17 cellular contexts compared by ENCODE assay signal in genomic region chr4:80422727-80423404, GRCh38.
DNase-seq lines count a peak whose midpoint lies in the region; ATAC-seq, FAIRE-seq and TF ChIP-seq lines count a peak whose summit lies in the region.
"Had no signal": no experiment of that assay in that cellular context is flagged by ENCODE, and none has a peak within 500 bp of the region (broad histone marks: within the 10 kb centered on the region; RNA-seq: fewer than 3 reads in every experiment).

No MANE protein-coding gene starts in this region.

- H3K4me3 ChIP-seq in GM12865 (ENCODE audit: low read depth, low read length) = no peak overlapping the region
- no peak overlapping the region for H3K4me3 ChIP-seq in tibial artery
- no peak overlapping the region for H3K4me3 ChIP-seq in upper lobe of right lung
- H3K4me3 ChIP-seq: cardiac muscle cell, HAP-1, Peyer's patch had no signal

- no peak overlapping the region for H3K4me3 Mint-ChIP-seq in activated naive CD8-positive, alpha-beta T cell treated with anti-CD3 and anti-CD28 coated beads, Interleukin-2, amount 50 U/mL, for 24 hours
- H3K4me3 Mint-ChIP-seq: T-helper 1 cell treated with Interleukin-12 subunit alpha and Interleukin-12 subunit beta and Interleukin-4 antibody, amounts not matched to agents 30 μg/mL and 1 μg/mL, for 36 hours had no signal

- H3K27me3 ChIP-seq in tibial artery (no peaks in the 10 kb centered on the region), upper lobe of right lung (no peaks in the 10 kb centered on the region)
- H3K27me3 ChIP-seq: cardiac muscle cell, Peyer's patch had no signal

- H3K9me3 ChIP-seq in tibial artery (no peaks in the 10 kb centered on the region), upper lobe of right lung (no peaks in the 10 kb centered on the region)
- H3K9me3 ChIP-seq: HAP-1, Peyer's patch had no signal

- intact Hi-C loops in tibial artery (cut with DNase I; ENCODE audit: low total_unique reads) (no loop called here), upper lobe of right lung (cut with DNase I) (no loop called here)

- H3K4me1 ChIP-seq in tibial artery (no peaks in the 10 kb centered on the region), upper lobe of right lung (no peaks in the 10 kb centered on the region)
- H3K4me1 ChIP-seq: Peyer's patch had no signal

- no peaks in the 10 kb centered on the region for H3K36me3 ChIP-seq in tibial artery
- no peaks in the 10 kb centered on the region for H3K36me3 ChIP-seq in upper lobe of right lung
- H3K36me3 ChIP-seq: cardiac muscle cell, HAP-1, Peyer's patch had no signal

- peaks cover 7% of the 10 kb centered on the region for H3K4me1 Mint-ChIP-seq in activated naive CD8-positive, alpha-beta T cell treated with anti-CD3 and anti-CD28 coated beads, Interleukin-2, amount 50 U/mL, for 24 hours

- no peaks in the 10 kb centered on the region for H3K9me3 Mint-ChIP-seq in activated naive CD8-positive, alpha-beta T cell treated with anti-CD3 and anti-CD28 coated beads, Interleukin-2, amount 50 U/mL, for 24 hours
- H3K9me3 Mint-ChIP-seq: T-helper 1 cell treated with Interleukin-12 subunit alpha and Interleukin-12 subunit beta and Interleukin-4 antibody, amounts not matched to agents 30 μg/mL and 1 μg/mL, for 36 hours had no signal

- no peaks in the 10 kb centered on the region for H3K27me3 Mint-ChIP-seq in activated naive CD8-positive, alpha-beta T cell treated with anti-CD3 and anti-CD28 coated beads, Interleukin-2, amount 50 U/mL, for 24 hours

- ATAC-seq in GM19395 (IDR thresholded peaks at IDR 0.05; ENCODE audit: unreplicated experiment) = peak; percentile 57
- peak; percentile 55 for ATAC-seq in HG03175 (IDR thresholded peaks at IDR 0.05; ENCODE audit: unreplicated experiment)
- ATAC-seq in activated naive CD8-positive, alpha-beta T cell treated with anti-CD3 and anti-CD28 coated beads, Interleukin-2, amount 50 U/mL, for 24 hours = peak; percentile 88
- ATAC-seq in upper lobe of right lung = no peak

- no peak overlapping the region for H3K27ac ChIP-seq in tibial artery
- H3K27ac ChIP-seq in upper lobe of right lung = no peak overlapping the region
- H3K27ac ChIP-seq: cardiac muscle cell, HL-60, Peyer's patch had no signal

- TF ChIP-seq CTCF in GM12865 (IDR thresholded peaks at IDR 0.05; ENCODE audit: insufficient read depth, low read depth, low read length, missing control alignments) = no peak
- no peak for TF ChIP-seq CTCF in tibial artery (IDR thresholded peaks at IDR 0.05)
- no peak for TF ChIP-seq CTCF in upper lobe of right lung (IDR thresholded peaks at IDR 0.05)

- FAIRE-seq in H54 (lab: Jason Lieb, UNC) = no peak

- DNase-seq in GM12865 (ENCODE audit: low read depth) = peak; percentile 21
- no peak for DNase-seq in activated naive CD8-positive, alpha-beta T cell treated with anti-CD3 and anti-CD28 coated beads, Interleukin-2, amount 50 U/mL, for 24 hours
- DNase-seq in tibial artery = no peak
- DNase-seq in AG08395 (ENCODE audit: low spot score) = no peak
- DNase-seq in upper lobe of right lung = no peak
- no peak for DNase-seq in H54 (ENCODE audit: insufficient read length, low spot score)
- DNase-seq: activated CD4-positive, alpha-beta T cell treated with anti-CD3 and anti-CD28 coated beads, Interleukin-2, amount 50 U/mL, for 1 hour; AML-193; DMS79; NCI-H2171 treated with DMSO at 0.1 percent for 48 hours; Peyer's patch had no signal

- no peaks in the 10 kb centered on the region for H3K36me3 Mint-ChIP-seq in activated naive CD8-positive, alpha-beta T cell treated with anti-CD3 and anti-CD28 coated beads, Interleukin-2, amount 50 U/mL, for 24 hours (ENCODE audit: low read depth)

- no peak overlapping the region for H3K27ac Mint-ChIP-seq in activated naive CD8-positive, alpha-beta T cell treated with anti-CD3 and anti-CD28 coated beads, Interleukin-2, amount 50 U/mL, for 24 hours
- H3K27ac Mint-ChIP-seq: T-helper 1 cell treated with Interleukin-12 subunit alpha and Interleukin-12 subunit beta and Interleukin-4 antibody, amounts not matched to agents 30 μg/mL and 1 μg/mL, for 36 hours had no signal

- TF ChIP-seq POLR2A in H54 (IDR thresholded peaks at IDR 0.05; ENCODE audit: low read depth, low read length) = no peak
